18 cellular contexts compared by ENCODE assay signal in genomic region chr1:29991815-29992214, GRCh38.
A peak's percentile ranks its signal among the peaks of the same experiment; 100 is the strongest.
DNase-seq lines count a peak whose midpoint lies in the region; FAIRE-seq and TF ChIP-seq lines count a peak whose summit lies in the region.
"Had no signal": no experiment of that assay in that cellular context is flagged by ENCODE, and none has a peak within 500 bp of the region (broad histone marks: within the 10 kb centered on the region; RNA-seq: fewer than 3 reads in every experiment).

No MANE protein-coding gene starts in this region.

- H3K4me2 ChIP-seq in H1 (ENCODE audit: insufficient read depth in 1 of 2, low read depth in 2 of 2, low read length in 2 of 2): no peak overlapping the region
- no peak overlapping the region for H3K4me2 ChIP-seq in neuronal stem cell (ENCODE audit: insufficient read depth, low read length, poor library complexity, severe bottlenecking)
- H3K4me2 ChIP-seq: A549 had no signal

- H4K20me1 ChIP-seq in H1 (replicated peaks in 1 of 2; ENCODE audit: control insufficient read depth in 1 of 2, insufficient read depth in 2 of 2, low read length in 2 of 2): no peaks in the 10 kb centered on the region

- no peak for TF ChIP-seq EP300 in H1 (IDR thresholded peaks at IDR 0.05; ENCODE audit: borderline replicate concordance in 1 of 2, low read depth in 2 of 2, low read length in 2 of 2)

- no peak for TF ChIP-seq CTCF in H1 (IDR thresholded peaks at IDR 0.05; ENCODE audit: control extremely low read depth in 1 of 3, insufficient read depth in 1 of 3, low read depth in 1 of 3, low read length in 3 of 3)
- no peak for TF ChIP-seq CTCF in mesothelial cell of epicardium (IDR thresholded peaks at IDR 0.05; ENCODE audit: unreplicated experiment)

- no peak overlapping the region for H2AFZ ChIP-seq in H1 (ENCODE audit: low read length)
- H2AFZ ChIP-seq in neuronal stem cell (ENCODE audit: low read length): no peak overlapping the region

- H3K18ac ChIP-seq in H1 (ENCODE audit: extremely low read depth, low read length) (no peak overlapping the region), neuronal stem cell (ENCODE audit: low read length) (no peak overlapping the region)

- no peak overlapping the region for H3K23ac ChIP-seq in H1 (ENCODE audit: insufficient read length)
- peak overlapping the region; percentile 44 for H3K23ac ChIP-seq in neuronal stem cell (ENCODE audit: low read depth, low read length, poor library complexity)

- H2BK15ac ChIP-seq in H1 (ENCODE audit: low read length) (no peak overlapping the region), neuronal stem cell (ENCODE audit: low read length) (no peak overlapping the region)

- H3K27me3 ChIP-seq in H1 (replicated peaks in 1 of 4; ENCODE audit: control insufficient read depth in 3 of 4, extremely low read depth in 1 of 4, insufficient read depth in 3 of 4, low read length in 3 of 4) (no peaks in the 10 kb centered on the region), neuronal stem cell (ENCODE audit: control insufficient read depth in 3 of 3, insufficient read depth in 3 of 3, low read depth in 1 of 3, low read length in 3 of 3) (no peaks in the 10 kb centered on the region)

- H3K9me3 ChIP-seq in H1 (ENCODE audit: insufficient read depth in 2 of 2, low read depth in 1 of 2, low read length in 1 of 2): 0 out of 4 replicates have a peak, but pooled peaks cover 0 to 3% of the 10 kb centered on the region in 2 experiments
- peaks cover 0 to 2% of the 10 kb centered on the region in 2 donors for H3K9me3 ChIP-seq in neuronal stem cell (replicated peaks in 1 of 2; ENCODE audit: control insufficient read depth in 2 of 2, insufficient read depth in 1 of 2, low read depth in 1 of 2, low read length in 2 of 2)
- H3K9me3 ChIP-seq: A549, Caco-2 had no signal

- H2BK5ac ChIP-seq in H1 (ENCODE audit: low read depth, low read length): no peak overlapping the region
- no peak overlapping the region for H2BK5ac ChIP-seq in neuronal stem cell (ENCODE audit: low read length)

- H3K79me1 ChIP-seq in H1 (ENCODE audit: low read depth, low read length) (no peaks in the 10 kb centered on the region), neuronal stem cell (ENCODE audit: low read depth, low read length) (no peaks in the 10 kb centered on the region)

- no peaks in the 10 kb centered on the region for H3K23me2 ChIP-seq in H1 (ENCODE audit: low read depth, low read length)

- H4K91ac ChIP-seq in H1 (replicated peaks; ENCODE audit: insufficient read length, low read length) (no peak overlapping the region), neuronal stem cell (ENCODE audit: low read depth, low read length, poor library complexity) (no peak overlapping the region)

- no peak overlapping the region for H4K8ac ChIP-seq in H1 (ENCODE audit: extremely low read depth, insufficient read depth, low read length)
- H4K8ac ChIP-seq in neuronal stem cell (ENCODE audit: low read depth, low read length): peak overlapping the region; percentile 48

- H3K9me3 Mint-ChIP-seq in mesothelial cell of epicardium: peaks cover 26% of the 10 kb centered on the region

- no peak for TF ChIP-seq POLR2A in H1 (IDR thresholded peaks at IDR 0.05; ENCODE audit: control extremely low read depth in 1 of 2, low read depth in 2 of 2, low read length in 2 of 2)

- CTCF ChIA-PET in H1 (lab: Charles Lee; ENCODE audit: partially characterized antibody): interaction anchor here (1.0 to 1.4 kb wide), 4 partner anchors 8 to 120 kb away, joined by 3 to 4 read pairs (median 3); no protein-coding TSS in a partner anchor

- H3K4me3 Mint-ChIP-seq in mesothelial cell of epicardium: no peak overlapping the region
- H3K4me3 Mint-ChIP-seq: CD4-positive, alpha-beta T cell had no signal

- H3K9ac ChIP-seq in H1 (replicated peaks in 1 of 4; ENCODE audit: extremely low read depth in 1 of 4, low read depth in 3 of 4, low read length in 3 of 4): no peak overlapping the region
- no peak overlapping the region for H3K9ac ChIP-seq in neuronal stem cell (ENCODE audit: low read depth, low read length, poor library complexity)

- no peak overlapping the region for H3K27ac Mint-ChIP-seq in mesothelial cell of epicardium
- H3K27ac Mint-ChIP-seq: CD4-positive, alpha-beta T cell had no signal

- DNase-seq in activated CD8-positive, alpha-beta memory T cell treated with anti-CD3 and anti-CD28 coated beads for 24 hours: peak; percentile 9
- no peak for DNase-seq in activated CD8-positive, alpha-beta memory T cell treated with anti-CD3 and anti-CD28 coated beads, Interleukin-2, amount 50 U/mL, for 48 hours
- DNase-seq in H1 (ENCODE audit: low read depth in 1 of 2, low spot score in 2 of 2): peak in 1 of 2 experiments; percentile 14
- no peak for DNase-seq in neuronal stem cell (ENCODE audit: low spot score)
- no peak for DNase-seq in mesothelial cell of epicardium (ENCODE audit: low spot score in 2 of 2, unreplicated experiment in 2 of 2)
- DNase-seq in NCI-H2081 treated with DMSO at 0.1 percent for 48 hours (lab: John Stamatoyannopoulos, UW): no peak
- no peak for DNase-seq in activated CD4-positive, CD25-positive, alpha-beta regulatory T cell (lab: John Stamatoyannopoulos, UW)
- DNase-seq: AML-193; Caco-2; CD4-positive, alpha-beta T cell had no signal

- H4K5ac ChIP-seq in H1 (ENCODE audit: insufficient read length, low read depth, low read length): no peak overlapping the region

- no peaks in the 10 kb centered on the region for H3K27me3 Mint-ChIP-seq in mesothelial cell of epicardium (ENCODE audit: low read depth)

- H3K14ac ChIP-seq in H1 (ENCODE audit: insufficient read length) (no peak overlapping the region), neuronal stem cell (ENCODE audit: low read length) (peak overlapping the region; percentile 31)

- H2BK12ac ChIP-seq in H1 (ENCODE audit: low read depth, low read length): no peak overlapping the region; the same call in 1 of the 2 replicates
- no peak overlapping the region for H2BK12ac ChIP-seq in neuronal stem cell (ENCODE audit: low read length)

- no peak for TF ChIP-seq RAD21 in H1 (IDR thresholded peaks at IDR 0.05 in 1 of 2, conservative IDR thresholded peaks at IDR 0.05 in 1 of 2; ENCODE audit: low read depth in 2 of 2, low read length in 2 of 2)

- no peak overlapping the region for H2BK120ac ChIP-seq in H1 (replicated peaks; ENCODE audit: low read depth, low read length)
- no peak overlapping the region for H2BK120ac ChIP-seq in neuronal stem cell (ENCODE audit: low read depth, low read length)

- H3K4me3 ChIP-seq in H1 (ENCODE audit: extremely low read depth in 1 of 4, insufficient read depth in 2 of 4, low read depth in 3 of 4, low read length in 4 of 4) (no peak overlapping the region), neuronal stem cell (ENCODE audit: low read length in 2 of 2) (peak overlapping the region in 1 of 2 donors; percentile 47)
- H3K4me3 ChIP-seq: A549 had no signal

- H3K4ac ChIP-seq in H1 (replicated peaks; ENCODE audit: insufficient read length, low read depth, low read length) (no peak overlapping the region), neuronal stem cell (ENCODE audit: low read length) (no peak overlapping the region)

- H2BK20ac ChIP-seq in H1 (ENCODE audit: low read length): peak overlapping the region; percentile 13; the same call in 1 of the 2 replicates

- H3K36me3 ChIP-seq in H1 (ENCODE audit: control insufficient read depth in 2 of 4, insufficient read depth in 4 of 4, low read length in 3 of 4) (no peaks in the 10 kb centered on the region), neuronal stem cell (replicated peaks in 1 of 2; ENCODE audit: control insufficient read depth in 2 of 2, insufficient read depth in 2 of 2, low read length in 2 of 2) (no peaks in the 10 kb centered on the region)

- H3K4me1 ChIP-seq in H1 (replicated peaks in 1 of 4; ENCODE audit: control insufficient read depth in 3 of 4, insufficient read depth in 4 of 4, low read length in 3 of 4) (no peaks in the 10 kb centered on the region), neuronal stem cell (ENCODE audit: control insufficient read depth in 2 of 2, insufficient read depth in 1 of 2, low read depth in 1 of 2, low read length in 2 of 2) (no peaks in the 10 kb centered on the region)
- H3K4me1 ChIP-seq: A549, Caco-2 had no signal

- no peak overlapping the region for H3K56ac ChIP-seq in H1 (replicated peaks; ENCODE audit: insufficient read length, low read depth, low read length)

- H3K36me3 Mint-ChIP-seq in mesothelial cell of epicardium: no peaks in the 10 kb centered on the region

- H3K79me2 ChIP-seq in H1 (ENCODE audit: control insufficient read depth in 1 of 2, insufficient read depth in 2 of 2, low read length in 2 of 2): no peaks in the 10 kb centered on the region

- 91% methylated on average over 3 of the region's 3 CpGs; no CpG with 5 or more reads in 1 of the 2 experiments for WGBS in H1 (ENCODE audit: extremely low coverage in 1 of 2, insufficient coverage in 1 of 2, insufficient read length in 1 of 2, insufficient replicate concordance in 2 of 2, low coverage in 1 of 2, low lambda C conversion rate in 2 of 2, missing lambda C conversion rate in 1 of 2), 2 experiments
- no CpG with 5 or more reads among the region's 3 CpGs for WGBS in neuronal stem cell (ENCODE audit: extremely low coverage in 2 of 2, insufficient read length in 2 of 2, insufficient replicate concordance in 1 of 2), 2 donors

- POLR2A ChIA-PET in H1 (lab: Charles Lee; ENCODE audit: partially characterized antibody): interaction anchor here (1.2 to 2.0 kb wide), 3 partner anchors 9 to 16 kb away, joined by 4 to 5 read pairs (median 4); no protein-coding TSS in a partner anchor

- H3K27ac ChIP-seq in H1 (ENCODE audit: low read depth, low read length): no peak overlapping the region
- H3K27ac ChIP-seq in neuronal stem cell (replicated peaks; ENCODE audit: low read length): no peak overlapping the region
- H3K27ac ChIP-seq: 22Rv1, A549, C4-2B had no signal

- H3K4me1 Mint-ChIP-seq in mesothelial cell of epicardium: peaks cover 10% of the 10 kb centered on the region

- H2AK5ac ChIP-seq in H1 (ENCODE audit: low read depth, low read length): no peak overlapping the region
- H2AK5ac ChIP-seq in neuronal stem cell (ENCODE audit: low read depth, low read length): peak overlapping the region; percentile 62

- no peak for FAIRE-seq in H1 (lab: Jason Lieb, UNC)
- FAIRE-seq: A549, D721Med, G401.6, GM12891, GM19239, H54 had no signal

TF ChIP-seq in H1, 55 proteins besides CTCF, POLR2A, EP300 and RAD21 (continues in another document):
- no peak for TF ChIP-seq PHF8 (conservative IDR thresholded peaks at IDR 0.05; ENCODE audit: low read depth, low read length)
- TF ChIP-seq BRCA1 (IDR thresholded peaks at IDR 0.05; ENCODE audit: low read depth, low read length): no peak
- no peak for TF ChIP-seq SIRT6 (IDR thresholded peaks at IDR 0.05; ENCODE audit: low read length)
- no peak for TF ChIP-seq CBX8 (IDR thresholded peaks at IDR 0.05; ENCODE audit: borderline replicate concordance, low read depth, low read length)
- TF ChIP-seq BCL11A (IDR thresholded peaks at IDR 0.05; ENCODE audit: low read depth in 2 of 2, low read length in 2 of 2): no peak
- no peak for TF ChIP-seq CHD1 (IDR thresholded peaks at IDR 0.05; ENCODE audit: low read depth, low read length)
- no peak for TF ChIP-seq YY1 (IDR thresholded peaks at IDR 0.05; ENCODE audit: low read depth, low read length)
